1 cellular context compared by ENCODE assay signal in genomic region chr17:68294196-68294555, GRCh38.
TF ChIP-seq lines count a peak whose summit lies in the region.

No MANE protein-coding gene starts in this region.

TF ChIP-seq in WTC11, 78 proteins besides CTCF, POLR2A, EP300 and RAD21 (continued from another document):
- no peak for TF ChIP-seq NFYB (CRISPR knock-in tag; conservative IDR thresholded peaks at IDR 0.05; ENCODE audit: low read depth)
